ENCODE assay signal across 8 cellular contexts in genomic region chr3:186362409-186362757, GRCh38. TPM values are rescaled to one million over a fixed set of nuclear protein-coding genes. Genes with fewer than 3 reads are reported as not detected.
DNase-seq lines count a peak whose midpoint lies in the region; ATAC-seq and TF ChIP-seq lines count a peak whose summit lies in the region.

No MANE protein-coding gene starts in this region.

- 10 to 15% (median 13%) methylated on average over 12 of the region's 12 CpGs for WGBS in heart left ventricle, 4 donors

- no peak overlapping the region for H3K9ac ChIP-seq in rectal smooth muscle tissue (ENCODE audit: low read length)

- H3K27me3 ChIP-seq in heart left ventricle (peaks cover 0 to 40% (median 4%) of the 10 kb centered on the region in 9 donors), rectal smooth muscle tissue (ENCODE audit: control insufficient read depth, insufficient read depth, low read length) (no peaks in the 10 kb centered on the region)

- H3K4me1 ChIP-seq in heart left ventricle (peaks cover 0 to 36% (median 25%) of the 10 kb centered on the region in 12 donors), rectal smooth muscle tissue (ENCODE audit: control insufficient read depth, insufficient read depth, low read length) (peaks cover 11% of the 10 kb centered on the region)

- no peak for TF ChIP-seq CTCF in heart left ventricle (IDR thresholded peaks at IDR 0.05)

- DNase-seq in heart left ventricle, result no peak
- DNase-seq in NCI-H82 treated with DMSO at 0.1 percent for 48 hours (lab: John Stamatoyannopoulos, UW; ENCODE audit: unreplicated experiment), result no peak
- no peak for DNase-seq in occipital lobe (lab: John Stamatoyannopoulos, UW)

- TF ChIP-seq POLR2A in heart left ventricle (IDR thresholded peaks at IDR 0.05), result no peak

- intact Hi-C loops in heart left ventricle (cut with DNase I), result loop anchor here in 4 of 10 donors (5.0 to 10.0 kb wide), 4 partner anchors 45 to 82 kb away; no protein-coding TSS in a partner anchor

- H3K27ac ChIP-seq in heart left ventricle (peak overlapping the region in 6 of 12 donors; percentile 24 to 92 (median 71)), rectal smooth muscle tissue (ENCODE audit: low read depth, low read length) (no peak overlapping the region)

- H3K36me3 ChIP-seq in heart left ventricle, result no peaks in the 10 kb centered on the region
- H3K36me3 ChIP-seq in rectal smooth muscle tissue (ENCODE audit: control insufficient read depth, insufficient read depth, low read length), result no peaks in the 10 kb centered on the region

- ATAC-seq in GM18909 (IDR thresholded peaks at IDR 0.05; ENCODE audit: poor library complexity, unreplicated experiment) (peak; percentile 11), SK-N-SH treated with all-trans-retinoic acid at 6 μM for 48 hours (peak; percentile 37), heart left ventricle (peak in 2 of 4 donors; percentile 2 to 4), GM18858 (IDR thresholded peaks at IDR 0.05; ENCODE audit: unreplicated experiment) (no peak), GM21717 (IDR thresholded peaks at IDR 0.05; ENCODE audit: unreplicated experiment) (no peak)

- H3K4me3 ChIP-seq in heart left ventricle (peak overlapping the region in 11 of 12 donors; percentile 51 to 89 (median 69)), rectal smooth muscle tissue (ENCODE audit: low read length) (peak overlapping the region; percentile 74)

- H3K9me3 ChIP-seq in heart left ventricle, result no peaks in the 10 kb centered on the region

TF ChIP-seq in SK-N-SH treated with all-trans-retinoic acid at 6 μM for 48 hours, 23 proteins besides CTCF, POLR2A, EP300 and RAD21:
- no peak for TF ChIP-seq ZFP3 (CRISPR knock-in tag; IDR thresholded peaks at IDR 0.05)
- TF ChIP-seq RARB (CRISPR knock-in tag; IDR thresholded peaks at IDR 0.05), result no peak
- no peak for TF ChIP-seq GLIS3 (CRISPR knock-in tag; IDR thresholded peaks at IDR 0.05)
- no peak for TF ChIP-seq ZNF565 (CRISPR knock-in tag; conservative IDR thresholded peaks at IDR 0.05; ENCODE audit: low read depth)

RNA-seq across cellular contexts. Expression of gene DGKG, which starts 0.3 kb away (rescaled TPM):
- total RNA-seq in heart left ventricle (10 to 100 TPM; 21.6 to 59.3 (median 35.9) TPM), occipital lobe (3.0 TPM)
- 10 to 100 TPM in 1 of 2 donors, 1 to 10 TPM in 1; 9.0 to 18.4 TPM for polyA plus RNA-seq in heart left ventricle

Comparison
In these comparisons a context has a peak if more than half of its experiments do, and no peak if none do; other contexts are left out.
1. ATAC-seq: peak in GM18909 (single experiment) and SK-N-SH treated with all-trans-retinoic acid at 6 μM for 48 hours (single experiment); none in GM18858 (single experiment) and GM21717 (single experiment).